ENCODE assay signal across 10 cellular contexts in genomic region chr6:108902389-108902792, GRCh38. TPM values are rescaled to one million over a fixed set of nuclear protein-coding genes. Genes with fewer than 3 reads are reported as not detected.
DNase-seq lines count a peak whose midpoint lies in the region; ATAC-seq lines count a peak whose summit lies in the region.
"Had no signal": no experiment of that assay in that cellular context is flagged by ENCODE, and none has a peak within 500 bp of the region (broad histone marks: within the 10 kb centered on the region; RNA-seq: fewer than 3 reads in every experiment).

No MANE protein-coding gene starts in this region.

- no peaks in the 10 kb centered on the region for H3K27me3 ChIP-seq in SJSA1 (replicated peaks)

- H3K36me3 ChIP-seq in SJSA1 = no peaks in the 10 kb centered on the region

- peak overlapping the region; percentile 76 for H3K27ac ChIP-seq in SJSA1

- H3K4me3 Mint-ChIP-seq in activated T-cell treated with anti-CD3 and anti-CD28 coated beads, Interleukin-2, amount 50 U/mL, for 72 hours = peak overlapping the region in 1 of 2 donors; percentile 19

- no peaks in the 10 kb centered on the region for H3K9me3 ChIP-seq in SJSA1 (replicated peaks)

- H3K4me3 ChIP-seq in SJSA1 = no peak overlapping the region

- H3K4me1 Mint-ChIP-seq in activated T-cell treated with anti-CD3 and anti-CD28 coated beads, Interleukin-2, amount 50 U/mL, for 72 hours (ENCODE audit: low read depth) = peaks cover 21% of the 10 kb centered on the region

- peak overlapping the region; percentile 75 for H3K27ac Mint-ChIP-seq in activated T-cell treated with anti-CD3 and anti-CD28 coated beads, Interleukin-2, amount 50 U/mL, for 72 hours

- H3K9me3 Mint-ChIP-seq in activated T-cell treated with anti-CD3 and anti-CD28 coated beads, Interleukin-2, amount 50 U/mL, for 72 hours = no peaks in the 10 kb centered on the region

- H3K27me3 Mint-ChIP-seq in activated T-cell treated with anti-CD3 and anti-CD28 coated beads, Interleukin-2, amount 50 U/mL, for 72 hours (ENCODE audit: low read depth) = peaks cover 6% of the 10 kb centered on the region

- ATAC-seq in activated T-cell treated with anti-CD3 and anti-CD28 coated beads, Interleukin-2, amount 50 U/mL, for 72 hours (replicated peaks in 1 of 2) = peak in 1 of 2 donors; percentile 49
- ATAC-seq in HG02678 (IDR thresholded peaks at IDR 0.05; ENCODE audit: unreplicated experiment) (no peak), HG03565 (IDR thresholded peaks at IDR 0.05; ENCODE audit: unreplicated experiment) (no peak), GM19467 (IDR thresholded peaks at IDR 0.05; ENCODE audit: unreplicated experiment) (no peak)

- peaks cover 22% of the 10 kb centered on the region for H3K4me1 ChIP-seq in SJSA1 (replicated peaks)

- no peak for DNase-seq in activated T-cell treated with anti-CD3 and anti-CD28 coated beads, Interleukin-2, amount 50 U/mL, for 72 hours
- no peak for DNase-seq in activated T-cell treated with anti-CD3 and anti-CD28 coated beads for 4 hours
- peak; percentile 59 to 76 for DNase-seq in SJSA1 (ENCODE audit: low read depth in 1 of 2, low spot score in 2 of 2)
- DNase-seq in dermis microvascular lymphatic vessel endothelial cell (ENCODE audit: low read depth in 2 of 2) = peak; percentile 7 to 90
- peak; percentile 15 for DNase-seq in smooth muscle cell of the brain vasculature (ENCODE audit: low read depth, low spot score)
- DNase-seq: activated CD4-positive, CD25-positive, alpha-beta regulatory T cell; effector CD4-positive, alpha-beta T cell had no signal

- no peaks in the 10 kb centered on the region for H3K36me3 Mint-ChIP-seq in activated T-cell treated with anti-CD3 and anti-CD28 coated beads, Interleukin-2, amount 50 U/mL, for 72 hours (ENCODE audit: insufficient read depth in 2 of 2)

RNA-seq across cellular contexts. Expression of gene ARMC2, which starts 54.2 kb away (rescaled TPM):
- total RNA-seq in activated T-cell treated with anti-CD3 and anti-CD28 coated beads, Interleukin-2, amount 50 U/mL, for 72 hours = 1 to 10 TPM; 2.2 to 2.9 TPM
- total RNA-seq in SJSA1 (2014; rRNA removed; shearing (Covaris generic)) = 0.71 and 1.9 TPM in 2 replicates
- total RNA-seq in dermis microvascular lymphatic vessel endothelial cell = 0.51 and 0.64 TPM in 2 replicates

Comparison
In these comparisons a context has a peak if more than half of its experiments do, and no peak if none do; other contexts are left out.
1. DNase-seq: peak in SJSA1 (2 of 2), dermis microvascular lymphatic vessel endothelial cell (2 of 2) and smooth muscle cell of the brain vasculature (single experiment); none in activated T-cell treated with anti-CD3 and anti-CD28 coated beads, Interleukin-2, amount 50 U/mL, for 72 hours (0 of 2) and activated T-cell treated with anti-CD3 and anti-CD28 coated beads for 4 hours (single experiment).